In the genomic region with DNA sequence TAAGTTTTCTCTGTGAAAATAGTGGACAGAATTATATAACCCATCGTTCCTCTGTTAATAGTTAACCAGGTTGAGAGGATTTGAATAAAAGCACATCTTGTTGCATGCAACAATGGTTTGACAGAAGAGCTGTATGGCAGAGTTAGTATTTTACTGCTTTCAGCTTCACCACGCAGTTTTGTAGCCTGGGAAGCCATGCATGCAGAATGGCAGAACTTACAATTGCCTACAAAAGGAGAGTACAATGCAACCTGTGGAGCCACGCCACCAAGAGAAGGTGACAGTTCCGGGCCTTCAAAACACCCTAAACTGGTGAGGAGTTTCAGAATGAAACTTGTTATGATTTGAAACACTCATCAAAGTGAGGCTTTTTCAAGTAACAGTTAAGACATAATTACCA, we compare ENCODE assay signal across 10 cellular contexts.
A peak's percentile ranks its signal among the peaks of the same experiment; 100 is the strongest.
DNase-seq lines count a peak whose midpoint lies in the region; ATAC-seq, FAIRE-seq and TF ChIP-seq lines count a peak whose summit lies in the region.
"Had no signal": no experiment of that assay in that cellular context is flagged by ENCODE, and none has a peak within 500 bp of the region (broad histone marks: within the 10 kb centered on the region; RNA-seq: fewer than 3 reads in every experiment).

No MANE protein-coding gene starts in this region.

- H3K36me3 ChIP-seq in endothelial cell of umbilical vein (ENCODE audit: control insufficient read depth in 2 of 2, extremely low read depth in 1 of 2, insufficient read depth in 2 of 2, low read length in 2 of 2): no peaks in the 10 kb centered on the region
- no peaks in the 10 kb centered on the region for H3K36me3 ChIP-seq in small intestine (ENCODE audit: control insufficient read depth in 2 of 2, insufficient read depth in 2 of 2, low read length in 2 of 2)
- no peaks in the 10 kb centered on the region for H3K36me3 ChIP-seq in ovary
- H3K36me3 ChIP-seq: ascending aorta had no signal

- no peaks in the 10 kb centered on the region for H4K20me1 ChIP-seq in endothelial cell of umbilical vein (replicated peaks; ENCODE audit: control insufficient read depth, extremely low read depth, insufficient read depth, low read length)

- no TSS peak for BruUV-seq in endothelial cell of umbilical vein (replicated peaks; lab: Mats Ljungman, UMichigan)

- CTCF ChIA-PET in endothelial cell of umbilical vein (lab: Charles Lee): interaction anchor here (0.7 to 5.6 kb wide), 54 partner anchors 7 to 1214 kb away, joined by 3 to 128 read pairs (median 6); no protein-coding TSS in a partner anchor

- no peaks in the 10 kb centered on the region for H3K9me1 ChIP-seq in endothelial cell of umbilical vein (replicated peaks; ENCODE audit: control insufficient read depth, extremely low read depth, insufficient read depth, low read length)

- H3K9me3 ChIP-seq in endothelial cell of umbilical vein (replicated peaks; ENCODE audit: control insufficient read depth, insufficient read depth, low read length) (no peaks in the 10 kb centered on the region), small intestine (ENCODE audit: control insufficient read depth, low read depth) (no peaks in the 10 kb centered on the region), ovary (no peaks in the 10 kb centered on the region)
- H3K9me3 ChIP-seq: ascending aorta had no signal

- peak; percentile 45 for ATAC-seq in GM18520 (IDR thresholded peaks at IDR 0.05; ENCODE audit: unreplicated experiment)
- peak; percentile 75 for ATAC-seq in GM21390 (IDR thresholded peaks at IDR 0.05; ENCODE audit: unreplicated experiment)
- ATAC-seq in HG03095 (IDR thresholded peaks at IDR 0.05; ENCODE audit: unreplicated experiment): peak; percentile 67
- ATAC-seq in HG02840 (IDR thresholded peaks at IDR 0.05; ENCODE audit: low FRiP score, unreplicated experiment): no peak

- no peaks in the 10 kb centered on the region for H3K79me2 ChIP-seq in endothelial cell of umbilical vein (ENCODE audit: control insufficient read depth, insufficient read depth, low read length)

- TF ChIP-seq CTCF in endothelial cell of umbilical vein (IDR thresholded peaks at IDR 0.05; ENCODE audit: extremely low read depth in 1 of 2, insufficient read depth in 1 of 2, low read depth in 1 of 2, low read length in 2 of 2): no peak
- no peak for TF ChIP-seq CTCF in ovary (IDR thresholded peaks at IDR 0.05)

- H3K4me3 Mint-ChIP-seq in activated T-helper 2 cell treated with anti-CD3 and anti-CD28 coated beads, Interferon-gamma antibody, Interleukin-2, Interleukin-4, amounts not matched to agents 10 μg/mL and 5 μg/mL and 100 μg/mL, durations not matched to agents 14 hours and 24 hours and 36 hours (ENCODE audit: low read depth): no peak overlapping the region

- POLR2A ChIA-PET in endothelial cell of umbilical vein (lab: Charles Lee): no interaction called here

- H3K4me1 ChIP-seq in endothelial cell of umbilical vein (ENCODE audit: control insufficient read depth, extremely low read depth, insufficient read depth, low read length) (peaks cover 25% of the 10 kb centered on the region), small intestine (ENCODE audit: control insufficient read depth in 2 of 2, insufficient read depth in 1 of 2, low read depth in 1 of 2, low read length in 1 of 2) (no peaks in the 10 kb centered on the region), ovary (ENCODE audit: insufficient read depth) (no peaks in the 10 kb centered on the region)
- H3K4me1 ChIP-seq: ascending aorta had no signal

- peaks cover 55% of the 10 kb centered on the region for H3K27me3 Mint-ChIP-seq in activated T-helper 2 cell treated with anti-CD3 and anti-CD28 coated beads, Interferon-gamma antibody, Interleukin-2, Interleukin-4, amounts not matched to agents 10 μg/mL and 5 μg/mL and 100 μg/mL, durations not matched to agents 14 hours and 24 hours and 36 hours (ENCODE audit: low read depth)

- H3K27ac Mint-ChIP-seq in activated T-helper 2 cell treated with anti-CD3 and anti-CD28 coated beads, Interferon-gamma antibody, Interleukin-2, Interleukin-4, amounts not matched to agents 10 μg/mL and 5 μg/mL and 100 μg/mL, durations not matched to agents 14 hours and 24 hours and 36 hours: no peak overlapping the region

- dilution Hi-C loops in endothelial cell of umbilical vein (cut with MboI; ENCODE audit: extremely low pct_ligation_motif_present, low sequenced_read_pairs): loop anchor here (25.0 kb wide), 2 partner anchors 130 to 330 kb away; no protein-coding TSS in a partner anchor

- no peaks in the 10 kb centered on the region for H3K9me3 Mint-ChIP-seq in activated T-helper 2 cell treated with anti-CD3 and anti-CD28 coated beads, Interferon-gamma antibody, Interleukin-2, Interleukin-4, amounts not matched to agents 10 μg/mL and 5 μg/mL and 100 μg/mL, durations not matched to agents 14 hours and 24 hours and 36 hours

- 62 to 67% (median 66%) methylated on average over 4 of the region's 4 CpGs for WGBS in small intestine, 3 donors
- WGBS in ovary, 3 donors: 88 to 97% (median 92%) methylated on average over 4 of the region's 4 CpGs

- intact Hi-C loops in endothelial cell of umbilical vein (cut with micrococcal nuclease): loop anchor here (1.0 to 10.0 kb wide), 9 partner anchors 115 to 1216 kb away; a partner anchor contains a TSS
- intact Hi-C loops in ovary (cut with DNase I): loop anchor here (1.0 to 10.0 kb wide), 4 partner anchors 853 to 1220 kb away; a partner anchor contains a TSS
- intact Hi-C loops in activated T-helper 2 cell treated with anti-CD3 and anti-CD28 coated beads, Interferon-gamma antibody, Interleukin-2, Interleukin-4, amounts not matched to agents 10 μg/mL and 5 μg/mL and 100 μg/mL, durations not matched to agents 14 hours and 24 hours and 36 hours (cut with micrococcal nuclease): loop anchor here (5.0 to 10.0 kb wide), 4 partner anchors 315 to 1215 kb away; a partner anchor contains a TSS

- no peaks in the 10 kb centered on the region for H3K36me3 Mint-ChIP-seq in activated T-helper 2 cell treated with anti-CD3 and anti-CD28 coated beads, Interferon-gamma antibody, Interleukin-2, Interleukin-4, amounts not matched to agents 10 μg/mL and 5 μg/mL and 100 μg/mL, durations not matched to agents 14 hours and 24 hours and 36 hours (ENCODE audit: low read depth)

- TF ChIP-seq EP300 in ovary (IDR thresholded peaks at IDR 0.05): no peak

- no peak overlapping the region for H3K4me2 ChIP-seq in endothelial cell of umbilical vein (ENCODE audit: insufficient read depth, low read length)

- no peak for FAIRE-seq in endothelial cell of umbilical vein (lab: Jason Lieb, UNC)
- FAIRE-seq in small intestine (lab: Jason Lieb, UNC): no peak

- peak overlapping the region; percentile 7 for H2AFZ ChIP-seq in endothelial cell of umbilical vein (ENCODE audit: low read depth, low read length)

- peaks cover 24% of the 10 kb centered on the region for H3K4me1 Mint-ChIP-seq in activated T-helper 2 cell treated with anti-CD3 and anti-CD28 coated beads, Interferon-gamma antibody, Interleukin-2, Interleukin-4, amounts not matched to agents 10 μg/mL and 5 μg/mL and 100 μg/mL, durations not matched to agents 14 hours and 24 hours and 36 hours (ENCODE audit: low read depth)

- H3K4me3 ChIP-seq in endothelial cell of umbilical vein (replicated peaks in 1 of 3; ENCODE audit: insufficient read depth in 1 of 3, low read depth in 1 of 3, low read length in 3 of 3) (no peak overlapping the region), small intestine (ENCODE audit: low read depth in 1 of 2, low read length in 2 of 2) (no peak overlapping the region), ovary (no peak overlapping the region)

- TF ChIP-seq POLR2A in endothelial cell of umbilical vein (IDR thresholded peaks at IDR 0.05; ENCODE audit: low read depth, low read length) (no peak), ovary (IDR thresholded peaks at IDR 0.05) (no peak)

- H3K27me3 ChIP-seq in endothelial cell of umbilical vein (ENCODE audit: control insufficient read depth in 2 of 2, insufficient read depth in 2 of 2, low read length in 2 of 2) (no peaks in the 10 kb centered on the region), small intestine (ENCODE audit: control insufficient read depth in 2 of 2, insufficient read depth in 2 of 2, low read length in 2 of 2) (no peaks in the 10 kb centered on the region), ovary (no peaks in the 10 kb centered on the region)
- H3K27me3 ChIP-seq: ascending aorta had no signal

- no peak overlapping the region for H3K9ac ChIP-seq in endothelial cell of umbilical vein (replicated peaks; ENCODE audit: extremely low read depth, insufficient read depth, low read length)

- H3K27ac ChIP-seq in endothelial cell of umbilical vein (ENCODE audit: insufficient read depth, low read depth, low read length) (no peak overlapping the region), small intestine (ENCODE audit: low read depth in 1 of 2, low read length in 1 of 2) (no peak overlapping the region), ovary (no peak overlapping the region)
- H3K27ac ChIP-seq: ascending aorta had no signal

- DNase-seq in endothelial cell of umbilical vein (ENCODE audit: low read depth, low spot score) (no peak), small intestine (no peak), ovary (no peak)
- no peak for DNase-seq in activated T-helper 2 cell treated with anti-CD3 and anti-CD28 coated beads, Interferon-gamma antibody, Interleukin-2, Interleukin-4, amounts not matched to agents 10 μg/mL and 5 μg/mL and 100 μg/mL, durations not matched to agents 14 hours and 24 hours and 36 hours (ENCODE audit: low spot score)
- DNase-seq: SIG-M5 had no signal

TF ChIP-seq in endothelial cell of umbilical vein, 7 proteins besides CTCF, POLR2A, EP300 and RAD21:
- TF ChIP-seq FOS (IDR thresholded peaks at IDR 0.05; ENCODE audit: borderline replicate concordance, insufficient read depth, low read length) (no peak), MYC (IDR thresholded peaks at IDR 0.05; ENCODE audit: low read depth, low read length) (no peak), JUN (IDR thresholded peaks at IDR 0.05; ENCODE audit: borderline replicate concordance, insufficient read depth, insufficient read length, low read depth) (no peak), POLR2AphosphoS5 (IDR thresholded peaks at IDR 0.05; ENCODE audit: insufficient read depth, low read depth, low read length) (no peak)
